Comparison of ENCODE assay signal across 14 cellular contexts in the genomic region with DNA sequence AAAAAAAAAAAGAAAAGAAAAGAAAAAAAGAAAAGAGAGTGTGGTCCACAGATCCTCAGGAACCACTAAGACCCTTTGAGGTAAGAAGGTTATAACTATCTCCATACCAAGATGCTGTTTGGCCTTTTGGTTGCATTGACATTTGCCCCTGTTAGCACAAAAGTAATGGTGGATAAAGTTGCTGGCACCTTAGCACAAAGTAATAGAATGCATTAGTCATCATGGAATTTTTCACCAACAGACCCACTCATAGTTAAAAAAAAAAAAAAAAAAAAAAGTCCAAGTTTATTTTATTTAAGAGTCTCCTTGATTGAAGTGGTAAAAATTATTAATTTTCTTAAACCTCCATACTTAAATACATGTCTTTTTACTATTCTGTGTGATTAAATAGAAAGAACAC.
A peak's percentile ranks its signal among the peaks of the same experiment; 100 is the strongest.
DNase-seq lines count a peak whose midpoint lies in the region; ATAC-seq and TF ChIP-seq lines count a peak whose summit lies in the region.
"Had no signal": no experiment of that assay in that cellular context is flagged by ENCODE, and none has a peak within 500 bp of the region (broad histone marks: within the 10 kb centered on the region; RNA-seq: fewer than 3 reads in every experiment).

No MANE protein-coding gene starts in this region.

- H3K36me3 ChIP-seq in GM23338 (ENCODE audit: insufficient read depth) = no peaks in the 10 kb centered on the region
- H3K36me3 ChIP-seq in Karpas-422 (ENCODE audit: insufficient read depth, low read length) = no peaks in the 10 kb centered on the region

- TF ChIP-seq CTCF in AG10803 (conservative IDR thresholded peaks at IDR 0.05; ENCODE audit: low read length) (no peak), GM23338 (conservative IDR thresholded peaks at IDR 0.05; ENCODE audit: low read depth in 2 of 2) (no peak)

- H3K4me1 ChIP-seq in GM23338 (ENCODE audit: insufficient read depth) (peaks cover 17% of the 10 kb centered on the region), Karpas-422 (ENCODE audit: low read length) (no peaks in the 10 kb centered on the region)

- H4K20me1 ChIP-seq in GM23338 (replicated peaks; ENCODE audit: insufficient read depth) = no peaks in the 10 kb centered on the region
- H4K20me1 ChIP-seq in Karpas-422 (ENCODE audit: insufficient read depth, low read depth, low read length) = no peaks in the 10 kb centered on the region

- no peak overlapping the region for H3K27ac ChIP-seq in GM23338 (ENCODE audit: low read depth)
- no peak overlapping the region for H3K27ac ChIP-seq in Karpas-422 (ENCODE audit: low read length)
- H3K27ac ChIP-seq: KMS-11 had no signal

- H3F3A ChIP-seq in GM23338 (replicated peaks; ENCODE audit: low read depth) = peaks cover 8% of the 10 kb centered on the region

- H2AFZ ChIP-seq in GM23338 = peak overlapping the region; percentile 40; the same call in 1 of the 2 replicates
- no peak overlapping the region for H2AFZ ChIP-seq in Karpas-422 (ENCODE audit: low read length)

- H3K27me3 Mint-ChIP-seq in GM23338 (ENCODE audit: insufficient read depth, low read depth, poor library complexity) = peaks cover 7% of the 10 kb centered on the region

- peaks cover 16% of the 10 kb centered on the region for H3K9me3 Mint-ChIP-seq in GM23338

- no peak overlapping the region for H3K4me2 ChIP-seq in GM23338
- no peak overlapping the region for H3K4me2 ChIP-seq in Karpas-422 (ENCODE audit: low read depth, low read length, poor library complexity, severe bottlenecking)
- H3K4me2 ChIP-seq: KMS-11 had no signal

- H3K4me1 Mint-ChIP-seq in GM23338 = peaks cover 20% of the 10 kb centered on the region
- H3K4me1 Mint-ChIP-seq: CD4-positive, CD25-positive, alpha-beta regulatory T cell had no signal

- no peaks in the 10 kb centered on the region for H3K9me3 ChIP-seq in Karpas-422 (ENCODE audit: low read length)

- H3K9ac ChIP-seq in Karpas-422 (ENCODE audit: low read length) = no peak overlapping the region
- H3K9ac ChIP-seq: KMS-11 had no signal

- no peaks in the 10 kb centered on the region for H3K79me2 ChIP-seq in GM23338 (replicated peaks; ENCODE audit: insufficient read depth)
- H3K79me2 ChIP-seq in Karpas-422 (ENCODE audit: low read length) = no peaks in the 10 kb centered on the region

- H3K27ac Mint-ChIP-seq in GM23338 = no peak overlapping the region

- no peaks in the 10 kb centered on the region; the same call in 2 of the 3 replicates for H3K36me3 Mint-ChIP-seq in GM23338 (ENCODE audit: low read depth)
- H3K36me3 Mint-ChIP-seq: CD4-positive, CD25-positive, alpha-beta regulatory T cell had no signal

- DNase-seq in AG10803 (ENCODE audit: low read depth) (peak; percentile 15), GM23338 (ENCODE audit: low spot score) (no peak), amniotic epithelial cell (ENCODE audit: low read depth) (peak; percentile 15), glomerular visceral epithelial cell (ENCODE audit: extremely low spot score) (peak; percentile 30), C1 segment of cervical spinal cord (lab: John Stamatoyannopoulos, UW) (no peak), NCI-H774 (lab: John Stamatoyannopoulos, UW) (no peak), Karpas-422 (no peak), HK-2 (ENCODE audit: unreplicated experiment) (no peak)
- DNase-seq: CD4-positive, CD25-positive, alpha-beta regulatory T cell; DMS79 treated with DMSO at 0.1 percent for 48 hours; NCI-H187 treated with DMSO at 0.1 percent for 48 hours; NCI-H2171 treated with DMSO at 0.1 percent for 48 hours; NCI-H510A had no signal

- H3K27me3 ChIP-seq in GM23338 (ENCODE audit: insufficient read depth) = no peaks in the 10 kb centered on the region
- no peaks in the 10 kb centered on the region for H3K27me3 ChIP-seq in Karpas-422 (ENCODE audit: low read length)

- H3K4me3 ChIP-seq in AG10803 (ENCODE audit: low read length) = no peak overlapping the region
- H3K4me3 ChIP-seq in GM23338 = no peak overlapping the region
- H3K4me3 ChIP-seq in Karpas-422 (ENCODE audit: low read length) = no peak overlapping the region

- no peak overlapping the region for H3K4me3 Mint-ChIP-seq in GM23338

- no peak for ATAC-seq in GM23338

- no peaks in the 10 kb centered on the region for H3K9me2 ChIP-seq in GM23338 (ENCODE audit: insufficient read depth)
- H3K9me2 ChIP-seq in Karpas-422 (replicated peaks; ENCODE audit: insufficient read depth, low read length) = no peaks in the 10 kb centered on the region

TF ChIP-seq in GM23338, 12 proteins besides CTCF, POLR2A, EP300 and RAD21 (continues in another document):
- no peak for TF ChIP-seq ZNF331 (CRISPR knock-in tag; IDR thresholded peaks at IDR 0.05; ENCODE audit: low read depth)
- TF ChIP-seq, protein P1, sequence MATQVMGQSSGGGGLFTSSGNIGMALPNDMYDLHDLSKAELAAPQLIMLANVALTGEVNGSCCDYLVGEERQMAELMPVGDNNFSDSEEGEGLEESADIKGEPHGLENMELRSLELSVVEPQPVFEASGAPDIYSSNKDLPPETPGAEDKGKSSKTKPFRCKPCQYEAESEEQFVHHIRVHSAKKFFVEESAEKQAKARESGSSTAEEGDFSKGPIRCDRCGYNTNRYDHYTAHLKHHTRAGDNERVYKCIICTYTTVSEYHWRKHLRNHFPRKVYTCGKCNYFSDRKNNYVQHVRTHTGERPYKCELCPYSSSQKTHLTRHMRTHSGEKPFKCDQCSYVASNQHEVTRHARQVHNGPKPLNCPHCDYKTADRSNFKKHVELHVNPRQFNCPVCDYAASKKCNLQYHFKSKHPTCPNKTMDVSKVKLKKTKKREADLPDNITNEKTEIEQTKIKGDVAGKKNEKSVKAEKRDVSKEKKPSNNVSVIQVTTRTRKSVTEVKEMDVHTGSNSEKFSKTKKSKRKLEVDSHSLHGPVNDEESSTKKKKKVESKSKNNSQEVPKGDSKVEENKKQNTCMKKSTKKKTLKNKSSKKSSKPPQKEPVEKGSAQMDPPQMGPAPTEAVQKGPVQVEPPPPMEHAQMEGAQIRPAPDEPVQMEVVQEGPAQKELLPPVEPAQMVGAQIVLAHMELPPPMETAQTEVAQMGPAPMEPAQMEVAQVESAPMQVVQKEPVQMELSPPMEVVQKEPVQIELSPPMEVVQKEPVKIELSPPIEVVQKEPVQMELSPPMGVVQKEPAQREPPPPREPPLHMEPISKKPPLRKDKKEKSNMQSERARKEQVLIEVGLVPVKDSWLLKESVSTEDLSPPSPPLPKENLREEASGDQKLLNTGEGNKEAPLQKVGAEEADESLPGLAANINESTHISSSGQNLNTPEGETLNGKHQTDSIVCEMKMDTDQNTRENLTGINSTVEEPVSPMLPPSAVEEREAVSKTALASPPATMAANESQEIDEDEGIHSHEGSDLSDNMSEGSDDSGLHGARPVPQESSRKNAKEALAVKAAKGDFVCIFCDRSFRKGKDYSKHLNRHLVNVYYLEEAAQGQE (IDR thresholded peaks at IDR 0.05; ENCODE audit: unreplicated experiment) = no peak
- no peak for TF ChIP-seq EZH2 (IDR thresholded peaks at IDR 0.05; ENCODE audit: low read depth, unreplicated experiment)
- TF ChIP-seq NANOG (IDR thresholded peaks at IDR 0.05; ENCODE audit: borderline replicate concordance) = no peak
- TF ChIP-seq JUNB (IDR thresholded peaks at IDR 0.05; ENCODE audit: unreplicated experiment) = no peak
- no peak for TF ChIP-seq EZH2phosphoT487 (IDR thresholded peaks at IDR 0.05; ENCODE audit: unreplicated experiment)
- no peak for TF ChIP-seq ETS1 (IDR thresholded peaks at IDR 0.05)
- no peak for TF ChIP-seq CREB1 (CRISPR knock-in tag; IDR thresholded peaks at IDR 0.05; ENCODE audit: low read depth)
- TF ChIP-seq STAT1 (IDR thresholded peaks at IDR 0.05; ENCODE audit: unreplicated experiment) = no peak

Comparison
In these comparisons a context has a peak if more than half of its experiments do, and no peak if none do; other contexts are left out.
1. DNase-seq: peak in AG10803 (single experiment), amniotic epithelial cell (single experiment) and glomerular visceral epithelial cell (single experiment); none in GM23338 (single experiment), C1 segment of cervical spinal cord (0 of 14), NCI-H774 (single experiment), Karpas-422 (single experiment) and HK-2 (single experiment).